8 cellular contexts compared by ENCODE assay signal in genomic region chr9:61857709-61858351, GRCh38.
DNase-seq lines count a peak whose midpoint lies in the region; ATAC-seq and TF ChIP-seq lines count a peak whose summit lies in the region.
"Not testable (repeated sequence)": the region's sequence is repeated elsewhere in the genome, so short reads cannot be mapped to it uniquely, and the experiment has no call there.

No MANE protein-coding gene starts in this region.

- H3K4me1 Mint-ChIP-seq in activated CD8-positive, alpha-beta T cell treated with anti-CD3 and anti-CD28 coated beads for 36 hours (ENCODE audit: low read depth), result not testable (repeated sequence)

- H3K9me3 ChIP-seq in gastrocnemius medialis, result not testable (repeated sequence)

- not testable (repeated sequence) for H3K27ac Mint-ChIP-seq in activated CD8-positive, alpha-beta T cell treated with anti-CD3 and anti-CD28 coated beads for 36 hours

- not testable (repeated sequence) for H3K36me3 Mint-ChIP-seq in activated CD8-positive, alpha-beta T cell treated with anti-CD3 and anti-CD28 coated beads for 36 hours (ENCODE audit: low read depth)

- not testable (repeated sequence) for H3K4me3 Mint-ChIP-seq in activated CD8-positive, alpha-beta T cell treated with anti-CD3 and anti-CD28 coated beads for 36 hours

- not testable (repeated sequence) for H3K27ac ChIP-seq in gastrocnemius medialis

- not testable (repeated sequence) for TF ChIP-seq POLR2A in gastrocnemius medialis (IDR thresholded peaks at IDR 0.05)

- ATAC-seq in GM18508 (IDR thresholded peaks at IDR 0.05; ENCODE audit: insufficient read depth, unreplicated experiment), result peak; percentile 55
- ATAC-seq in GM19395 (IDR thresholded peaks at IDR 0.05; ENCODE audit: unreplicated experiment), result peak; percentile 88
- ATAC-seq in GM21737 (IDR thresholded peaks at IDR 0.05; ENCODE audit: unreplicated experiment), result peak; percentile 89
- ATAC-seq in HG02973 (IDR thresholded peaks at IDR 0.05; ENCODE audit: unreplicated experiment), result peak; percentile 82
- peak; percentile 76 for ATAC-seq in HG03442 (IDR thresholded peaks at IDR 0.05; ENCODE audit: unreplicated experiment)
- peak; percentile 81 for ATAC-seq in activated CD8-positive, alpha-beta T cell treated with anti-CD3 and anti-CD28 coated beads for 36 hours
- ATAC-seq in left cardiac atrium, result peak; percentile 90
- ATAC-seq in gastrocnemius medialis, result peak; percentile 79 to 91

- H3K27me3 Mint-ChIP-seq in activated CD8-positive, alpha-beta T cell treated with anti-CD3 and anti-CD28 coated beads for 36 hours, result not testable (repeated sequence)

- in situ Hi-C loops in gastrocnemius medialis (cut with MboI; ENCODE audit: low sequenced_read_pairs in 4 of 4), result not testable (repeated sequence)

- H3K9me3 Mint-ChIP-seq in activated CD8-positive, alpha-beta T cell treated with anti-CD3 and anti-CD28 coated beads for 36 hours, result not testable (repeated sequence)

- not testable (repeated sequence) for H3K27me3 ChIP-seq in gastrocnemius medialis

- not testable (repeated sequence) for H3K4me3 ChIP-seq in gastrocnemius medialis

- TF ChIP-seq CTCF in activated CD8-positive, alpha-beta T cell treated with anti-CD3 and anti-CD28 coated beads for 36 hours (IDR thresholded peaks at IDR 0.05); gastrocnemius medialis (IDR thresholded peaks at IDR 0.05 in 4 of 5, conservative IDR thresholded peaks at IDR 0.05 in 1 of 5): not testable (repeated sequence)

- intact Hi-C loops in activated CD8-positive, alpha-beta T cell treated with anti-CD3 and anti-CD28 coated beads for 36 hours (cut with micrococcal nuclease); left cardiac atrium (cut with DNase I); gastrocnemius medialis (cut with DNase I; ENCODE audit: low total_unique reads): not testable (repeated sequence)

- DNase-seq in activated CD8-positive, alpha-beta T cell treated with anti-CD3 and anti-CD28 coated beads for 36 hours; left cardiac atrium; gastrocnemius medialis: not testable (repeated sequence)

- not testable (repeated sequence) for H3K36me3 ChIP-seq in gastrocnemius medialis

- POLR2A ChIA-PET in activated CD8-positive, alpha-beta T cell treated with anti-CD3 and anti-CD28 coated beads for 36 hours (lab: Charles Lee), result not testable (repeated sequence)

- not testable (repeated sequence) for H3K4me1 ChIP-seq in gastrocnemius medialis

- CTCF ChIA-PET in activated CD8-positive, alpha-beta T cell treated with anti-CD3 and anti-CD28 coated beads for 36 hours (lab: Charles Lee), result not testable (repeated sequence)
